18 cellular contexts compared by ENCODE assay signal in the genomic region with DNA sequence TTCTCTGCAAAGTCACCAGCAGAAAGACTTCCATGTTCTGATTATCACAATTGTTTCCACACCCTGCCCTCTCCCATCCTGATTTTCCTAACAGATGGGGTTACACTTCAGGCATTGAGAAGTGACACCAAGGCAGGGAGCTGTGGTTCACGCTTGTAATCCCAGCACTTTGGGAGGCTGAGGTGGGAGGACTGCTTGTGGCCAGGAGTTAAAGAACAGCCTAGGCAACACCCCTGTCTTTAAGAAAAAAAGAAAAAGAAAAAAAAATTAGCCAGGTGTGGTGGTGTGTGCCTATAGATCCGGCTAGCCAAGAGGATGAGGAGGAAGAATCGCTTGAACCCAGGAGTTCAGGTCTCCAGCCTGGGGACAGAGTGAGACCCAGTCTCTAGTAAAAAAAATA. TPM values are rescaled to one million over a fixed set of nuclear protein-coding genes. Genes with fewer than 3 reads are reported as not detected.
A peak's percentile ranks its signal among the peaks of the same experiment; 100 is the strongest.
DNase-seq lines count a peak whose midpoint lies in the region; ATAC-seq and TF ChIP-seq lines count a peak whose summit lies in the region.
"Had no signal": no experiment of that assay in that cellular context is flagged by ENCODE, and none has a peak within 500 bp of the region (broad histone marks: within the 10 kb centered on the region; RNA-seq: fewer than 3 reads in every experiment).

No MANE protein-coding gene starts in this region.

- intact Hi-C loops in Right ventricle myocardium inferior (cut with DNase I) (no loop called here), transverse colon (cut with DNase I; ENCODE audit: low total_unique reads) (no loop called here)
- intact Hi-C loops in activated CD4-positive, alpha-beta memory T cell treated with anti-CD3 and anti-CD28 coated beads for 36 hours (cut with micrococcal nuclease), result no loop called here

- ATAC-seq in Right ventricle myocardium inferior (no peak), GM18909 (IDR thresholded peaks at IDR 0.05; ENCODE audit: poor library complexity, unreplicated experiment) (no peak)
- ATAC-seq: lower lobe of right lung, Panc1 had no signal

- no peak for DNase-seq in cardiac muscle cell (ENCODE audit: low read depth in 1 of 2, low spot score in 1 of 2)
- DNase-seq in Right ventricle myocardium inferior (ENCODE audit: missing footprints), result no peak
- DNase-seq in activated CD4-positive, alpha-beta memory T cell treated with anti-CD3 and anti-CD28 coated beads for 36 hours, result no peak
- DNase-seq in immature natural killer cell, result peak in 1 of 3 donors; percentile 20
- no peak for DNase-seq in transverse colon
- no peak for DNase-seq in right atrium auricular region (ENCODE audit: low spot score)
- DNase-seq in amygdala (lab: John Stamatoyannopoulos, UW), result no peak
- DNase-seq: H7; lower lobe of right lung; NCI-H2227 treated with DMSO at 0.1 percent for 48 hours; stimulated activated CD4-positive, alpha-beta T cell treated with anti-CD3 and anti-CD28 coated beads, Interleukin-2, amount 100 ng/mL, for 24 hours; stimulated activated naive CD4-positive, alpha-beta T cell; T1000 had no signal

- H3K9me3 Mint-ChIP-seq in activated CD4-positive, alpha-beta memory T cell treated with anti-CD3 and anti-CD28 coated beads for 36 hours, result no peaks in the 10 kb centered on the region
- H3K9me3 Mint-ChIP-seq in immature natural killer cell, result no peaks in the 10 kb centered on the region

- H3K36me3 ChIP-seq in cardiac muscle cell, result no peaks in the 10 kb centered on the region
- H3K36me3 ChIP-seq in transverse colon, result peaks cover 0 to 6% (median 0%) of the 10 kb centered on the region in 4 donors
- H3K36me3 ChIP-seq in right atrium auricular region, result no peaks in the 10 kb centered on the region
- H3K36me3 ChIP-seq: prostate gland had no signal

- TF ChIP-seq EP300 in transverse colon (IDR thresholded peaks at IDR 0.05; ENCODE audit: low read depth), result no peak

- in situ Hi-C loops in transverse colon (cut with MboI; ENCODE audit: low pct_ligation_motif_present in 1 of 4, low pct_unique_long_range_greater_than_20kb in 1 of 4, low sequenced_read_pairs in 3 of 4), result loop anchor here in 1 of 4 donors (25.0 kb wide), 1 partner anchor 275 kb away; a partner anchor contains a TSS

- no peak overlapping the region for H3K4me3 ChIP-seq in cardiac muscle cell
- H3K4me3 ChIP-seq in transverse colon, result no peak overlapping the region
- H3K4me3 ChIP-seq in right atrium auricular region, result no peak overlapping the region
- H3K4me3 ChIP-seq: hepatocyte, lower lobe of right lung, prostate gland had no signal

- no peaks in the 10 kb centered on the region for H3K9me3 ChIP-seq in cardiac muscle cell (ENCODE audit: low read depth)
- H3K9me3 ChIP-seq in transverse colon, result no peaks in the 10 kb centered on the region
- no peaks in the 10 kb centered on the region for H3K9me3 ChIP-seq in right atrium auricular region
- H3K9me3 ChIP-seq: lower lobe of right lung, prostate gland had no signal

- peak overlapping the region; percentile 87 for H3K27ac Mint-ChIP-seq in activated CD4-positive, alpha-beta memory T cell treated with anti-CD3 and anti-CD28 coated beads for 36 hours
- H3K27ac Mint-ChIP-seq in immature natural killer cell, result peak overlapping the region; percentile 66 to 86 (median 74)

- H3K36me3 Mint-ChIP-seq in activated CD4-positive, alpha-beta memory T cell treated with anti-CD3 and anti-CD28 coated beads for 36 hours, result peaks cover 72% of the 10 kb centered on the region
- peaks cover 0 to 6% (median 0%) of the 10 kb centered on the region in 3 donors for H3K36me3 Mint-ChIP-seq in immature natural killer cell

- no peak for TF ChIP-seq POLR2A in transverse colon (IDR thresholded peaks at IDR 0.05)

- CTCF ChIA-PET in activated CD4-positive, alpha-beta memory T cell treated with anti-CD3 and anti-CD28 coated beads for 36 hours (lab: Charles Lee), result interaction anchor here (4.4 kb wide), 1 partner anchor 40 kb away, joined by 30 read pairs; no protein-coding TSS in a partner anchor

- no peaks in the 10 kb centered on the region for H3K27me3 Mint-ChIP-seq in activated CD4-positive, alpha-beta memory T cell treated with anti-CD3 and anti-CD28 coated beads for 36 hours
- H3K27me3 Mint-ChIP-seq in immature natural killer cell (ENCODE audit: low read depth in 3 of 3), result peaks cover 5 to 11% (median 7%) of the 10 kb centered on the region in 3 donors

- H3K27ac ChIP-seq in cardiac muscle cell (peak overlapping the region; percentile 42), transverse colon (peak overlapping the region; percentile 7 to 52 (median 34)), right atrium auricular region (peak overlapping the region in 1 of 2 donors; percentile 65)
- H3K27ac ChIP-seq: hepatocyte, lower lobe of right lung, prostate gland had no signal

- WGBS in transverse colon (ENCODE audit: low coverage in 1 of 2), 2 donors, result 47 to 63% methylated on average over 3 of the region's 3 CpGs

- H3K4me3 Mint-ChIP-seq in activated CD4-positive, alpha-beta memory T cell treated with anti-CD3 and anti-CD28 coated beads for 36 hours, result peak overlapping the region; percentile 81
- H3K4me3 Mint-ChIP-seq in immature natural killer cell, result peak overlapping the region; percentile 41 to 75 (median 62)

- H3K4me1 ChIP-seq in cardiac muscle cell (ENCODE audit: low read depth) (peaks cover 49% of the 10 kb centered on the region), transverse colon (peaks cover 32 to 82% (median 55%) of the 10 kb centered on the region in 4 donors), right atrium auricular region (peaks cover 0 to 69% of the 10 kb centered on the region in 2 donors)

- POLR2A ChIA-PET in activated CD4-positive, alpha-beta memory T cell treated with anti-CD3 and anti-CD28 coated beads for 36 hours (lab: Charles Lee), result interaction anchor here (1.0 to 1.4 kb wide), 3 partner anchors 10 to 41 kb away, joined by 3 to 5 read pairs (median 3); no protein-coding TSS in a partner anchor

- H3K27me3 ChIP-seq in cardiac muscle cell (no peaks in the 10 kb centered on the region), transverse colon (no peaks in the 10 kb centered on the region), right atrium auricular region (no peaks in the 10 kb centered on the region)
- H3K27me3 ChIP-seq: hepatocyte had no signal

- peaks cover 65% of the 10 kb centered on the region for H3K4me1 Mint-ChIP-seq in activated CD4-positive, alpha-beta memory T cell treated with anti-CD3 and anti-CD28 coated beads for 36 hours (ENCODE audit: low read depth)
- peaks cover 77 to 81% of the 10 kb centered on the region in 2 donors for H3K4me1 Mint-ChIP-seq in immature natural killer cell

- no peak for TF ChIP-seq CTCF in cardiac muscle cell (IDR thresholded peaks at IDR 0.05; ENCODE audit: low read depth, low read length)
- TF ChIP-seq CTCF in transverse colon (IDR thresholded peaks at IDR 0.05), result no peak
- no peak for TF ChIP-seq CTCF in right atrium auricular region (IDR thresholded peaks at IDR 0.05)

RNA-seq across cellular contexts. Expression of a gene that starts 5.2 kb away (rescaled TPM):
- 118 and 150 TPM in 2 replicates for total RNA-seq in cardiac muscle cell
- polyA plus RNA-seq in cardiac muscle cell, result 85.2 and 124 TPM in 2 replicates
- total RNA-seq in Right ventricle myocardium inferior, result 163 TPM
- total RNA-seq in activated CD4-positive, alpha-beta memory T cell treated with anti-CD3 and anti-CD28 coated beads for 36 hours, result 100 to 1,000 TPM; 334 to 343 TPM
- 100 to 1,000 TPM in 1 of 3 donors, 10 to 100 TPM in 2; 74.3 to 116 (median 89.8) TPM for polyA plus RNA-seq in immature natural killer cell
- total RNA-seq in transverse colon, result 100 to 1,000 TPM; 156 to 759 (median 244) TPM
- total RNA-seq in right atrium auricular region, result 100 to 1,000 TPM in 1 of 2 donors, 10 to 100 TPM in 1; 99.5 to 199 TPM

RNA-seq across cellular contexts. Expression of a gene that starts 48.6 kb away (rescaled TPM):
- 2.9 and 8.7 TPM in 2 replicates for total RNA-seq in cardiac muscle cell
- 3.8 and 6.1 TPM in 2 replicates for polyA plus RNA-seq in cardiac muscle cell
- total RNA-seq in Right ventricle myocardium inferior, result 11.8 TPM
- 1 to 10 TPM; 4.0 to 4.1 TPM for total RNA-seq in activated CD4-positive, alpha-beta memory T cell treated with anti-CD3 and anti-CD28 coated beads for 36 hours
- polyA plus RNA-seq in immature natural killer cell, result 10 to 100 TPM; 28.8 to 54.0 (median 33.3) TPM
- 1 to 10 TPM in 3 of 4 donors, not detected in 1; 3.4 to 7.9 (median 7.3) TPM for total RNA-seq in transverse colon
- 10 to 100 TPM; 21.7 to 24.1 TPM for total RNA-seq in right atrium auricular region
- total RNA-seq: HT-29 had no signal
